Comparison of ENCODE assay signal across 8 cellular contexts in genomic region chr3:194632211-194632982, GRCh38. TPM values are rescaled to one million over a fixed set of nuclear protein-coding genes. Genes with fewer than 3 reads are reported as not detected.
DNase-seq lines count a peak whose midpoint lies in the region; ATAC-seq and TF ChIP-seq lines count a peak whose summit lies in the region.

No MANE protein-coding gene starts in this region.

- DNase-seq in activated CD4-positive, alpha-beta T cell treated with anti-CD3 and anti-CD28 coated beads for 36 hours, result peak; percentile 19
- no peak for DNase-seq in activated CD4-positive, alpha-beta T cell treated with anti-CD3 and anti-CD28 coated beads for 4 hours
- peak; percentile 65 for DNase-seq in MG63
- peak; percentile 38 for DNase-seq in brain microvascular endothelial cell
- no peak for DNase-seq in kidney epithelial cell (ENCODE audit: low read depth)
- DNase-seq in SIG-M5 (lab: John Stamatoyannopoulos, UW), result no peak

- intact Hi-C loops in activated CD4-positive, alpha-beta T cell treated with anti-CD3 and anti-CD28 coated beads for 36 hours (cut with DNase I, micrococcal nuclease), result loop anchor here in 1 of 2 experiments (5.0 kb wide), 1 partner anchor 300 kb away; no protein-coding TSS in a partner anchor

- no peak overlapping the region for H3K27ac Mint-ChIP-seq in activated CD4-positive, alpha-beta T cell treated with anti-CD3 and anti-CD28 coated beads for 36 hours

- H3K4me3 ChIP-seq in MG63 (peak overlapping the region; percentile 65), brain microvascular endothelial cell (ENCODE audit: low read depth, low read length) (peak overlapping the region; percentile 74), kidney epithelial cell (ENCODE audit: low read depth, low read length) (peak overlapping the region; percentile 85), stomach smooth muscle (ENCODE audit: low read length in 2 of 2) (peak overlapping the region; percentile 60 to 76)

- no peak for TF ChIP-seq CTCF in brain microvascular endothelial cell (IDR thresholded peaks at IDR 0.05; ENCODE audit: low read depth, low read length, missing control alignments)
- TF ChIP-seq CTCF in kidney epithelial cell (IDR thresholded peaks at IDR 0.05; ENCODE audit: insufficient read depth, low read length, poor library complexity, severe bottlenecking), result no peak

- peaks cover 5% of the 10 kb centered on the region for H3K4me1 ChIP-seq in stomach smooth muscle (ENCODE audit: control insufficient read depth, insufficient read depth, low read length)

- H3K9me3 ChIP-seq in MG63, result peaks cover 12% of the 10 kb centered on the region
- no peaks in the 10 kb centered on the region for H3K9me3 ChIP-seq in stomach smooth muscle (ENCODE audit: control insufficient read depth in 2 of 2, low read length in 2 of 2)

- peak overlapping the region; percentile 60 for H3K27ac ChIP-seq in brain microvascular endothelial cell
- no peak overlapping the region for H3K27ac ChIP-seq in stomach smooth muscle (ENCODE audit: low read length)

- peak overlapping the region; percentile 74 for H3K4me3 Mint-ChIP-seq in activated CD4-positive, alpha-beta T cell treated with anti-CD3 and anti-CD28 coated beads for 36 hours

- no peaks in the 10 kb centered on the region for H3K27me3 Mint-ChIP-seq in activated CD4-positive, alpha-beta T cell treated with anti-CD3 and anti-CD28 coated beads for 36 hours

- H3K36me3 ChIP-seq in MG63 (peaks cover 34% of the 10 kb centered on the region), brain microvascular endothelial cell (replicated peaks) (peaks cover 22% of the 10 kb centered on the region), kidney epithelial cell (ENCODE audit: control insufficient read depth, insufficient read depth, low read length) (no peaks in the 10 kb centered on the region), stomach smooth muscle (ENCODE audit: control insufficient read depth in 2 of 2, insufficient read depth in 2 of 2, low read length in 2 of 2) (no peaks in the 10 kb centered on the region)

- POLR2A ChIA-PET in activated CD4-positive, alpha-beta T cell treated with anti-CD3 and anti-CD28 coated beads for 36 hours (lab: Charles Lee), result interaction anchor here (0.5 kb wide), 1 partner anchor 542 kb away, joined by 3 read pairs; no protein-coding TSS in a partner anchor

- H3K4me1 Mint-ChIP-seq in activated CD4-positive, alpha-beta T cell treated with anti-CD3 and anti-CD28 coated beads for 36 hours, result peaks cover 5% of the 10 kb centered on the region

- H3K9me3 Mint-ChIP-seq in activated CD4-positive, alpha-beta T cell treated with anti-CD3 and anti-CD28 coated beads for 36 hours (ENCODE audit: low read depth), result no peaks in the 10 kb centered on the region

- H3K27me3 ChIP-seq in MG63, result no peaks in the 10 kb centered on the region
- H3K27me3 ChIP-seq in brain microvascular endothelial cell (replicated peaks), result no peaks in the 10 kb centered on the region
- H3K27me3 ChIP-seq in kidney epithelial cell (ENCODE audit: control insufficient read depth, insufficient read depth, low read length), result no peaks in the 10 kb centered on the region
- H3K27me3 ChIP-seq in stomach smooth muscle (ENCODE audit: control insufficient read depth in 1 of 2, insufficient read depth in 2 of 2, low read length in 2 of 2), result no peaks in the 10 kb centered on the region

- H3K9ac ChIP-seq in stomach smooth muscle (ENCODE audit: low read length in 2 of 2), result peak overlapping the region; percentile 17 to 47

- in situ Hi-C loops in brain microvascular endothelial cell (cut with HindIII; ENCODE audit: low pct_ligation_motif_present, low sequenced_read_pairs), result no loop called here

- ATAC-seq in activated CD4-positive, alpha-beta T cell treated with anti-CD3 and anti-CD28 coated beads for 36 hours, result peak; percentile 21
- ATAC-seq in HG03469 (IDR thresholded peaks at IDR 0.05; ENCODE audit: unreplicated experiment), result no peak

- H3K36me3 Mint-ChIP-seq in activated CD4-positive, alpha-beta T cell treated with anti-CD3 and anti-CD28 coated beads for 36 hours (ENCODE audit: low read depth), result no peaks in the 10 kb centered on the region

- CTCF ChIA-PET in activated CD4-positive, alpha-beta T cell treated with anti-CD3 and anti-CD28 coated beads for 36 hours (lab: Charles Lee), result interaction anchor here (0.7 to 1.9 kb wide), 2 partner anchors 11 to 182 kb away, joined by 3 to 6 read pairs; no protein-coding TSS in a partner anchor

RNA-seq across cellular contexts. Expression of gene TMEM44, which starts 0.8 kb away (rescaled TPM):
- total RNA-seq in activated CD4-positive, alpha-beta T cell treated with anti-CD3 and anti-CD28 coated beads for 36 hours, result 1 to 10 TPM; 3.7 to 4.7 TPM
- total RNA-seq in MG63 (2014; rRNA removed; shearing (Covaris generic); ENCODE audit: low replicate concordance), result 15.4 and 40.9 TPM in 2 replicates
- 16.0 and 16.2 TPM in 2 replicates for total RNA-seq in kidney epithelial cell

RNA-seq across cellular contexts. Expression of gene LSG1, which starts 39.6 kb away (rescaled TPM):
- total RNA-seq in activated CD4-positive, alpha-beta T cell treated with anti-CD3 and anti-CD28 coated beads for 36 hours, result 10 to 100 TPM; 41.4 to 43.9 TPM
- 58.4 and 77.5 TPM in 2 replicates for total RNA-seq in MG63 (2014; rRNA removed; shearing (Covaris generic); ENCODE audit: low replicate concordance)
- total RNA-seq in kidney epithelial cell, result 26.1 and 27.2 TPM in 2 replicates

RNA-seq across cellular contexts. Expression of gene FAM43A, which starts 53.3 kb away (rescaled TPM):
- 1 to 10 TPM; 5.0 to 5.1 TPM for total RNA-seq in activated CD4-positive, alpha-beta T cell treated with anti-CD3 and anti-CD28 coated beads for 36 hours
- 32.4 and 40.0 TPM in 2 replicates for total RNA-seq in MG63 (2014; rRNA removed; shearing (Covaris generic); ENCODE audit: low replicate concordance)
- 1.7 and 2.7 TPM in 2 replicates for total RNA-seq in kidney epithelial cell

Comparison
In these comparisons a context has a peak if more than half of its experiments do, and no peak if none do; other contexts are left out.
1. DNase-seq: peak in activated CD4-positive, alpha-beta T cell treated with anti-CD3 and anti-CD28 coated beads for 36 hours (single experiment), MG63 (single experiment) and brain microvascular endothelial cell (single experiment); none in activated CD4-positive, alpha-beta T cell treated with anti-CD3 and anti-CD28 coated beads for 4 hours (0 of 2), kidney epithelial cell (single experiment) and SIG-M5 (single experiment).
2. Peak in every context shown above with its lines, with median percentiles within 50 percentile points of each other: H3K4me3 ChIP-seq.